14 cellular contexts compared by ENCODE assay signal in the genomic region with DNA sequence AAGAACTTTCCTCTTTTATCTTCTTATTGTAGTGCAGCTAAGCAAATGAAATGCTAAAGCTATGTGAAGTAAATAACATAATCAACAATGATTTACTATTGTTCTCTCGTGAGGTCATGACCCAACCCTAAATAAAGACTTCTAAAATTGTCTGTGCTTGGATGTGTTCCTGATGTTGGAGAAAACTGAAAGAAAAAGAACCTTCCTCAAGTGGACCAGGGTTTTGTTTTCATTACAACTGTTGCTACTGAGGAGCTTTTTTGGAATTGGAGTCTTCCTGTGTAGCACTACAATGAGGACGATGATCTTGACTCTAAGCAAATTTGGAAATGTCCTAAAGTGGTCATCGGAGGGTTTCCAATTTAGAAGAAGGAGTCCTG. TPM values are rescaled to one million over a fixed set of nuclear protein-coding genes. Genes with fewer than 3 reads are reported as not detected.
A peak's percentile ranks its signal among the peaks of the same experiment; 100 is the strongest.
DNase-seq lines count a peak whose midpoint lies in the region; ATAC-seq and TF ChIP-seq lines count a peak whose summit lies in the region.
"Had no signal": no experiment of that assay in that cellular context is flagged by ENCODE, and none has a peak within 500 bp of the region (broad histone marks: within the 10 kb centered on the region; RNA-seq: fewer than 3 reads in every experiment).

No MANE protein-coding gene starts in this region.

- in situ Hi-C loops in transverse colon (cut with MboI; ENCODE audit: low pct_ligation_motif_present in 1 of 4, low pct_unique_long_range_greater_than_20kb in 1 of 4, low sequenced_read_pairs in 3 of 4), result loop anchor here in 2 of 4 donors (25.0 kb wide), 1 partner anchor 275 kb away; no protein-coding TSS in a partner anchor

- H3K4me3 ChIP-seq in transverse colon (no peak overlapping the region), ascending aorta (no peak overlapping the region)
- H3K4me3 ChIP-seq: gastroesophageal sphincter, upper lobe of right lung had no signal

- POLR2A ChIA-PET in activated CD4-positive, alpha-beta memory T cell treated with anti-CD3 and anti-CD28 coated beads, Interleukin-2, amount 10 ng/mL, durations not matched to agents 7 days and 5 days (lab: Charles Lee), result interaction anchor here (0.9 to 7.7 kb wide), 17 partner anchors 8 to 574 kb away, joined by 3 to 91 read pairs (median 6); a partner anchor contains a TSS

- no peaks in the 10 kb centered on the region for H3K27me3 Mint-ChIP-seq in activated T-cell treated with anti-CD3 and anti-CD28 coated beads, Interleukin-2, amount 50 U/mL, for 72 hours (ENCODE audit: low read depth)
- H3K27me3 Mint-ChIP-seq in activated T-cell treated with anti-CD3 and anti-CD28 coated beads, Interleukin-2, amount 50 U/mL, for 4 hours (ENCODE audit: low read depth), result no peaks in the 10 kb centered on the region
- no peaks in the 10 kb centered on the region for H3K27me3 Mint-ChIP-seq in activated CD4-positive, alpha-beta memory T cell treated with anti-CD3 and anti-CD28 coated beads, Interleukin-2, amount 10 ng/mL, durations not matched to agents 7 days and 5 days

- no peaks in the 10 kb centered on the region for H3K9me3 Mint-ChIP-seq in activated T-cell treated with anti-CD3 and anti-CD28 coated beads, Interleukin-2, amount 50 U/mL, for 72 hours
- no peaks in the 10 kb centered on the region for H3K9me3 Mint-ChIP-seq in activated T-cell treated with anti-CD3 and anti-CD28 coated beads, Interleukin-2, amount 50 U/mL, for 4 hours
- no peaks in the 10 kb centered on the region for H3K9me3 Mint-ChIP-seq in activated CD4-positive, alpha-beta memory T cell treated with anti-CD3 and anti-CD28 coated beads, Interleukin-2, amount 10 ng/mL, durations not matched to agents 7 days and 5 days
- H3K9me3 Mint-ChIP-seq: T-cell had no signal

- H3K27ac Mint-ChIP-seq in activated T-cell treated with anti-CD3 and anti-CD28 coated beads, Interleukin-2, amount 50 U/mL, for 72 hours, result peak overlapping the region; percentile 97
- H3K27ac Mint-ChIP-seq in activated CD4-positive, alpha-beta memory T cell treated with anti-CD3 and anti-CD28 coated beads, Interleukin-2, amount 10 ng/mL, durations not matched to agents 7 days and 5 days, result peak overlapping the region; percentile 89

- H3K27ac ChIP-seq in transverse colon, result peak overlapping the region; percentile 42 to 60 (median 48)
- no peak overlapping the region for H3K27ac ChIP-seq in ascending aorta
- H3K27ac ChIP-seq: gastroesophageal sphincter, upper lobe of right lung had no signal

- H3K36me3 Mint-ChIP-seq in activated T-cell treated with anti-CD3 and anti-CD28 coated beads, Interleukin-2, amount 50 U/mL, for 72 hours (ENCODE audit: insufficient read depth in 2 of 2), result peaks cover 15 to 45% of the 10 kb centered on the region in 2 donors
- peaks cover 36% of the 10 kb centered on the region for H3K36me3 Mint-ChIP-seq in activated T-cell treated with anti-CD3 and anti-CD28 coated beads, Interleukin-2, amount 50 U/mL, for 4 hours (ENCODE audit: insufficient read depth)
- H3K36me3 Mint-ChIP-seq in activated CD4-positive, alpha-beta memory T cell treated with anti-CD3 and anti-CD28 coated beads, Interleukin-2, amount 10 ng/mL, durations not matched to agents 7 days and 5 days (ENCODE audit: low read depth), result peaks cover 74% of the 10 kb centered on the region

- intact Hi-C loops in left ventricle myocardium superior (cut with micrococcal nuclease) (no loop called here), transverse colon (cut with DNase I; ENCODE audit: low total_unique reads) (no loop called here), ascending aorta (cut with DNase I) (no loop called here)

- no peaks in the 10 kb centered on the region for H3K27me3 ChIP-seq in transverse colon
- H3K27me3 ChIP-seq in ascending aorta, result no peaks in the 10 kb centered on the region
- H3K27me3 ChIP-seq: upper lobe of right lung had no signal

- peak overlapping the region; percentile 75 to 94 for H3K4me3 Mint-ChIP-seq in activated T-cell treated with anti-CD3 and anti-CD28 coated beads, Interleukin-2, amount 50 U/mL, for 72 hours
- H3K4me3 Mint-ChIP-seq in activated T-cell treated with anti-CD3 and anti-CD28 coated beads, Interleukin-2, amount 50 U/mL, for 4 hours, result no peak overlapping the region
- peak overlapping the region; percentile 65 for H3K4me3 Mint-ChIP-seq in activated CD4-positive, alpha-beta memory T cell treated with anti-CD3 and anti-CD28 coated beads, Interleukin-2, amount 10 ng/mL, durations not matched to agents 7 days and 5 days

- DNase-seq in activated T-cell treated with anti-CD3 and anti-CD28 coated beads, Interleukin-2, amount 50 U/mL, for 72 hours, result no peak
- DNase-seq in activated T-cell treated with anti-CD3 and anti-CD28 coated beads, Interleukin-2, amount 50 U/mL, for 4 hours, result no peak
- DNase-seq in activated CD4-positive, alpha-beta memory T cell treated with anti-CD3 and anti-CD28 coated beads, Interleukin-2, amount 10 ng/mL, durations not matched to agents 7 days and 5 days, result no peak
- DNase-seq in left ventricle myocardium superior (no peak), transverse colon (no peak), T1000 (lab: John Stamatoyannopoulos, UW) (no peak), ascending aorta (ENCODE audit: low spot score in 2 of 2) (no peak)
- DNase-seq: H7, left colon, NCI-H1048, T-cell, upper lobe of right lung had no signal

- 64 to 78% methylated on average over 3 of the region's 3 CpGs for WGBS in transverse colon (ENCODE audit: low coverage in 1 of 2), 2 donors

- no peak for ATAC-seq in activated T-cell treated with anti-CD3 and anti-CD28 coated beads, Interleukin-2, amount 50 U/mL, for 72 hours (replicated peaks in 1 of 2)
- ATAC-seq in activated T-cell treated with anti-CD3 and anti-CD28 coated beads, Interleukin-2, amount 50 U/mL, for 4 hours, result no peak
- peak; percentile 33 for ATAC-seq in left ventricle myocardium superior
- no peak for ATAC-seq in GM21786 (IDR thresholded peaks at IDR 0.05; ENCODE audit: unreplicated experiment)
- ATAC-seq: left colon had no signal

- H3K9me3 ChIP-seq in transverse colon, result no peaks in the 10 kb centered on the region
- no peaks in the 10 kb centered on the region for H3K9me3 ChIP-seq in ascending aorta
- H3K9me3 ChIP-seq: gastroesophageal sphincter, upper lobe of right lung had no signal

- CTCF ChIA-PET in activated CD4-positive, alpha-beta memory T cell treated with anti-CD3 and anti-CD28 coated beads, Interleukin-2, amount 10 ng/mL, durations not matched to agents 7 days and 5 days (lab: Charles Lee), result interaction anchor here (1.1 kb wide), 1 partner anchor 277 kb away, joined by 3 read pairs; no protein-coding TSS in a partner anchor

- H3K4me1 Mint-ChIP-seq in activated T-cell treated with anti-CD3 and anti-CD28 coated beads, Interleukin-2, amount 50 U/mL, for 72 hours (ENCODE audit: low read depth), result peaks cover 93% of the 10 kb centered on the region
- peaks cover 81% of the 10 kb centered on the region for H3K4me1 Mint-ChIP-seq in activated T-cell treated with anti-CD3 and anti-CD28 coated beads, Interleukin-2, amount 50 U/mL, for 4 hours (ENCODE audit: low read depth)
- peaks cover 88% of the 10 kb centered on the region for H3K4me1 Mint-ChIP-seq in activated CD4-positive, alpha-beta memory T cell treated with anti-CD3 and anti-CD28 coated beads, Interleukin-2, amount 10 ng/mL, durations not matched to agents 7 days and 5 days

- H3K36me3 ChIP-seq in transverse colon (no peaks in the 10 kb centered on the region), ascending aorta (no peaks in the 10 kb centered on the region)
- H3K36me3 ChIP-seq: gastroesophageal sphincter, upper lobe of right lung had no signal

- TF ChIP-seq CTCF in transverse colon (IDR thresholded peaks at IDR 0.05) (no peak), ascending aorta (IDR thresholded peaks at IDR 0.05) (no peak)

- peaks cover 0 to 46% (median 7%) of the 10 kb centered on the region in 4 donors for H3K4me1 ChIP-seq in transverse colon
- H3K4me1 ChIP-seq in ascending aorta, result no peaks in the 10 kb centered on the region
- H3K4me1 ChIP-seq: gastroesophageal sphincter had no signal

- no peak for TF ChIP-seq POLR2A in transverse colon (IDR thresholded peaks at IDR 0.05)

- no peak for TF ChIP-seq EP300 in transverse colon (IDR thresholded peaks at IDR 0.05; ENCODE audit: low read depth)

RNA-seq across cellular contexts. Expression of a gene that starts 59.7 kb away (rescaled TPM):
- total RNA-seq in activated T-cell treated with anti-CD3 and anti-CD28 coated beads, Interleukin-2, amount 50 U/mL, for 72 hours, result 10 to 100 TPM; 18.5 to 19.4 TPM
- 10 to 100 TPM; 14.1 to 15.7 (median 15.7) TPM for total RNA-seq in activated T-cell treated with anti-CD3 and anti-CD28 coated beads, Interleukin-2, amount 50 U/mL, for 4 hours
- 1 to 10 TPM; 7.4 to 9.7 TPM for total RNA-seq in activated CD4-positive, alpha-beta memory T cell treated with anti-CD3 and anti-CD28 coated beads, Interleukin-2, amount 10 ng/mL, durations not matched to agents 7 days and 5 days
- total RNA-seq in left ventricle myocardium superior (2.8 TPM), transverse colon (10 to 100 TPM in 1 of 4 donors, 1 to 10 TPM in 2, under 1 TPM in 1; 0.80 to 12.7 (median 3.0) TPM), ascending aorta (not detected)

Comparison
In these comparisons a context has a peak if more than half of its experiments do, and no peak if none do; other contexts are left out.
1. H3K27ac ChIP-seq: peak in transverse colon (4 of 4); none in ascending aorta (0 of 2).